In the genomic region with DNA sequence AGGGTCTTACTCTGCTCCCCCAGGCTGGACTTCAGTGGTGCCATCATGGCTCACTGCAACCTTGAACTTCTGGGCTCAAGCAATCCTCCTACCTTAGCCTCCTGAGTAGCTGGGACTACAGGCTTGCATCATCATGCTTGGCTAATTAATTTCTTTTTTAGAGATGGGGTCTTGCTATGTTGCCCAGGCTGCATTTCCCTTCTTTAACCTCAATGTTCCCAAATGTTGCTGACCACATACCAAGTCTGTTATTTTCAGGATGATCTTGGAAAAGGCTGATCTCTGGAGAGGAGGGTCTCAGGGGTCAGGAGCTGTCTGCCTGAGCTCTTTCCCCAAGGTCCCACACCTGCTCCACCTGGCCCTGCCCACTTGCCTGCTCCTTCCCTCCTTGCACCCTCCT, we compare ENCODE assay signal across 2 cellular contexts.
TF ChIP-seq lines count a peak whose summit lies in the region.

No MANE protein-coding gene starts in this region.

TF ChIP-seq in HEK293, 187 proteins besides CTCF, POLR2A, EP300 and RAD21:
- TF ChIP-seq ZNF121 (tag by site-specific recombination; IDR thresholded peaks at IDR 0.05) = peak; percentile 80
- TF ChIP-seq ZFP3 (tag by site-specific recombination; IDR thresholded peaks at IDR 0.05; ENCODE audit: low read depth) = no peak
- no peak for TF ChIP-seq ZIC2 (tag by site-specific recombination; IDR thresholded peaks at IDR 0.05)
- no peak for TF ChIP-seq ZNF658 (tag by site-specific recombination; IDR thresholded peaks at IDR 0.05)
- no peak for TF ChIP-seq ZNF37A (tag by site-specific recombination; IDR thresholded peaks at IDR 0.05)

TF ChIP-seq in K562, 482 proteins besides CTCF, POLR2A, EP300 and RAD21:
- TF ChIP-seq, protein P1, sequence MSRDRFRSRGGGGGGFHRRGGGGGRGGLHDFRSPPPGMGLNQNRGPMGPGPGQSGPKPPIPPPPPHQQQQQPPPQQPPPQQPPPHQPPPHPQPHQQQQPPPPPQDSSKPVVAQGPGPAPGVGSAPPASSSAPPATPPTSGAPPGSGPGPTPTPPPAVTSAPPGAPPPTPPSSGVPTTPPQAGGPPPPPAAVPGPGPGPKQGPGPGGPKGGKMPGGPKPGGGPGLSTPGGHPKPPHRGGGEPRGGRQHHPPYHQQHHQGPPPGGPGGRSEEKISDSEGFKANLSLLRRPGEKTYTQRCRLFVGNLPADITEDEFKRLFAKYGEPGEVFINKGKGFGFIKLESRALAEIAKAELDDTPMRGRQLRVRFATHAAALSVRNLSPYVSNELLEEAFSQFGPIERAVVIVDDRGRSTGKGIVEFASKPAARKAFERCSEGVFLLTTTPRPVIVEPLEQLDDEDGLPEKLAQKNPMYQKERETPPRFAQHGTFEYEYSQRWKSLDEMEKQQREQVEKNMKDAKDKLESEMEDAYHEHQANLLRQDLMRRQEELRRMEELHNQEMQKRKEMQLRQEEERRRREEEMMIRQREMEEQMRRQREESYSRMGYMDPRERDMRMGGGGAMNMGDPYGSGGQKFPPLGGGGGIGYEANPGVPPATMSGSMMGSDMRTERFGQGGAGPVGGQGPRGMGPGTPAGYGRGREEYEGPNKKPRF (IDR thresholded peaks at IDR 0.05; ENCODE audit: low read depth, low read length) = no peak
- peak; percentile 84 for TF ChIP-seq ZNF121 (CRISPR knock-in tag; conservative IDR thresholded peaks at IDR 0.05)
